2 cellular contexts compared by ENCODE assay signal in genomic region chr21:26167593-26167992, GRCh38.
TF ChIP-seq lines count a peak whose summit lies in the region.

No MANE protein-coding gene starts in this region.

TF ChIP-seq in IMR-90, 13 proteins besides CTCF, POLR2A, EP300 and RAD21:
- no peak for TF ChIP-seq RFX5 (IDR thresholded peaks at IDR 0.05; ENCODE audit: low read depth, low read length)
- TF ChIP-seq ELK1 (IDR thresholded peaks at IDR 0.05; ENCODE audit: borderline replicate concordance, low read depth, low read length), result no peak
- TF ChIP-seq BHLHE40 (IDR thresholded peaks at IDR 0.05; ENCODE audit: low read depth, low read length), result no peak
- no peak for TF ChIP-seq RCOR1 (IDR thresholded peaks at IDR 0.05; ENCODE audit: insufficient replicate concordance, low read length)
- TF ChIP-seq MAZ (IDR thresholded peaks at IDR 0.05; ENCODE audit: borderline replicate concordance, low read depth, low read length), result no peak
- TF ChIP-seq CEBPB (IDR thresholded peaks at IDR 0.05; ENCODE audit: low read depth, low read length), result no peak
- TF ChIP-seq NFE2L2 (IDR thresholded peaks at IDR 0.05; ENCODE audit: low read depth, low read length), result no peak
- TF ChIP-seq SMC3 (IDR thresholded peaks at IDR 0.05; ENCODE audit: low read depth, low read length), result no peak
- no peak for TF ChIP-seq MXI1 (IDR thresholded peaks at IDR 0.05; ENCODE audit: borderline replicate concordance, low read depth, low read length)
- no peak for TF ChIP-seq MAFK (IDR thresholded peaks at IDR 0.05; ENCODE audit: low read depth, low read length)
- no peak for TF ChIP-seq FOS (IDR thresholded peaks at IDR 0.05; ENCODE audit: low read depth, low read length)
- no peak for TF ChIP-seq USF2 (IDR thresholded peaks at IDR 0.05; ENCODE audit: low read depth, low read length)
- TF ChIP-seq CHD1 (IDR thresholded peaks at IDR 0.05; ENCODE audit: low read depth, low read length), result no peak

TF ChIP-seq in GM12878, 131 proteins besides CTCF, POLR2A, EP300 and RAD21:
- TF ChIP-seq IRF4 (IDR thresholded peaks at IDR 0.05; ENCODE audit: low read depth, low read length) (no peak), SMAD1 (IDR thresholded peaks at IDR 0.05; ENCODE audit: low read depth, partially characterized antibody) (no peak), MTA2 (IDR thresholded peaks at IDR 0.05; ENCODE audit: low read depth) (no peak), BCL3 (IDR thresholded peaks at IDR 0.05; ENCODE audit: borderline replicate concordance, insufficient read depth, low read depth, low read length, poor library complexity, severe bottlenecking) (peak; percentile 13), KAT2A (conservative IDR thresholded peaks at IDR 0.05; ENCODE audit: control insufficient read depth, low read depth, low read length) (no peak), WRNIP1 (IDR thresholded peaks at IDR 0.05; ENCODE audit: borderline replicate concordance, low read depth, low read length) (no peak)
TF ChIP-seq in GM12878: peak in this region for 1.
